In genomic region chr5:147872744-147873435, GRCh38 we compare ENCODE assay signal across 10 cellular contexts. TPM values are rescaled to one million over a fixed set of nuclear protein-coding genes. Genes with fewer than 3 reads are reported as not detected.
"Had no signal": no experiment of that assay in that cellular context is flagged by ENCODE, and none has a peak within 500 bp of the region (broad histone marks: within the 10 kb centered on the region; RNA-seq: fewer than 3 reads in every experiment).

No MANE protein-coding gene starts in this region.

RNA-seq across cellular contexts. Expression of gene SCGB3A2, which starts 5.6 kb away (rescaled TPM):
- total RNA-seq: activated CD4-positive, alpha-beta memory T cell treated with anti-CD3 and anti-CD28 coated beads, Interleukin-2, amount 10 ng/mL, durations not matched to agents 7 days and 5 days; activated CD8-positive, alpha-beta memory T cell treated with anti-CD3 and anti-CD28 coated beads, Interleukin-2, amount 10 ng/mL, durations not matched to agents 7 days and 5 days; bronchial epithelial cell; LHCN-M2; NCI-H460; PC-9; Right ventricle myocardium inferior; SK-MEL-5; T-helper 17 cell had no signal

RNA-seq across cellular contexts. Expression of gene C5orf46, which starts 33.4 kb away (rescaled TPM):
- total RNA-seq: activated CD4-positive, alpha-beta memory T cell treated with anti-CD3 and anti-CD28 coated beads, Interleukin-2, amount 10 ng/mL, durations not matched to agents 7 days and 5 days; activated CD8-positive, alpha-beta memory T cell treated with anti-CD3 and anti-CD28 coated beads, Interleukin-2, amount 10 ng/mL, durations not matched to agents 7 days and 5 days; bronchial epithelial cell; LHCN-M2; NCI-H460; PC-9; SK-MEL-5; T-cell; T-helper 17 cell had no signal

RNA-seq across cellular contexts. Expression of gene SPINK1, which starts 41.4 kb away (rescaled TPM):
- total RNA-seq: activated CD4-positive, alpha-beta memory T cell treated with anti-CD3 and anti-CD28 coated beads, Interleukin-2, amount 10 ng/mL, durations not matched to agents 7 days and 5 days; activated CD8-positive, alpha-beta memory T cell treated with anti-CD3 and anti-CD28 coated beads, Interleukin-2, amount 10 ng/mL, durations not matched to agents 7 days and 5 days; LHCN-M2; NCI-H460; PC-9; Right ventricle myocardium inferior; T-helper 17 cell had no signal
